In genomic region chr9:120842685-120843485, GRCh38 we compare ENCODE assay signal across 8 cellular contexts. TPM values are rescaled to one million over a fixed set of nuclear protein-coding genes. Genes with fewer than 3 reads are reported as not detected.
DNase-seq lines count a peak whose midpoint lies in the region; ATAC-seq and TF ChIP-seq lines count a peak whose summit lies in the region.

Gene PSMD5 (minus strand): TSS chr9:120842922. CDS start chr9:120842909, 13 bp downstream.

- DNase-seq in DMS 273 treated with DMSO at 0.1 percent for 48 hours (lab: John Stamatoyannopoulos, UW) = peak; percentile 94
- DNase-seq in Peyer's patch = peak; percentile 95 to 99 (median 97)
- DNase-seq in activated T-helper 1 cell treated with Interleukin-2 at 50 U/mL for 16 hours (ENCODE audit: low read depth) = peak; percentile 90
- peak; percentile 97 for DNase-seq in esophagus squamous epithelium (lab: John Stamatoyannopoulos, UW)
- DNase-seq in myocyte (ENCODE audit: low read depth) = peak; percentile 99
- peak; percentile 91 to 99 for DNase-seq in stimulated activated CD8-positive, alpha-beta memory T cell treated with anti-CD3 and anti-CD28 coated beads, Interleukin-7, amount 100 ng/mL, for 48 hours (ENCODE audit: extremely low read depth in 1 of 2, low read depth in 1 of 2)

- H3K4me3 ChIP-seq in Peyer's patch (peak within 1 kb of the TSS; percentile 77 to 84 (median 80)), esophagus squamous epithelium (peak within 1 kb of the TSS; percentile 72 to 93 (median 86))

- H3K36me3 ChIP-seq in Peyer's patch = peaks cover 0 to 3% (median 0%) of the 10 kb centered on the region in 3 donors
- peaks cover 0 to 47% (median 0%) of the 10 kb centered on the region in 3 donors for H3K36me3 ChIP-seq in esophagus squamous epithelium

- 0 to 1% methylated on average over 1 to 23 of the region's 62 CpGs for WGBS in esophagus squamous epithelium, 2 donors

- ATAC-seq in GM21529 (IDR thresholded peaks at IDR 0.05; ENCODE audit: unreplicated experiment) = peak; percentile 100

- H3K4me1 ChIP-seq in Peyer's patch (peaks cover 0 to 21% (median 3%) of the 10 kb centered on the region in 4 donors), esophagus squamous epithelium (peaks cover 7 to 67% (median 14%) of the 10 kb centered on the region in 3 donors)

- TF ChIP-seq RAD21 in Ishikawa (IDR thresholded peaks at IDR 0.05; ENCODE audit: low read depth) = no peak

- intact Hi-C loops in esophagus squamous epithelium (cut with DNase I) = no loop called here

- no peaks in the 10 kb centered on the region for H3K27me3 ChIP-seq in Peyer's patch
- H3K27me3 ChIP-seq in esophagus squamous epithelium = no peaks in the 10 kb centered on the region

- TF ChIP-seq EP300 in Ishikawa (IDR thresholded peaks at IDR 0.05; ENCODE audit: borderline replicate concordance) = no peak; the same call in 1 of the 2 replicates

- TF ChIP-seq POLR2A in Peyer's patch (IDR thresholded peaks at IDR 0.05) (peak; percentile 82 to 88), esophagus squamous epithelium (IDR thresholded peaks at IDR 0.05) (peak in 2 of 4 donors; percentile 81 to 87)

- peak in 2 of 6 experiments; percentile 2 to 11 for TF ChIP-seq CTCF in Peyer's patch (IDR thresholded peaks at IDR 0.05)
- peak in 1 of 6 experiments; percentile 18 for TF ChIP-seq CTCF in esophagus squamous epithelium (IDR thresholded peaks at IDR 0.05)

- H3K9me3 ChIP-seq in Peyer's patch (no peaks in the 10 kb centered on the region), esophagus squamous epithelium (no peaks in the 10 kb centered on the region)

- H3K27ac ChIP-seq in Peyer's patch (peak within 1 kb of the TSS; percentile 91 to 96 (median 94)), esophagus squamous epithelium (peak within 1 kb of the TSS; percentile 88 to 98 (median 96))

TF ChIP-seq in Ishikawa, 13 proteins besides CTCF, POLR2A, EP300 and RAD21:
- TF ChIP-seq MAX (IDR thresholded peaks at IDR 0.05) = peak; percentile 67
- TF ChIP-seq CEBPB (IDR thresholded peaks at IDR 0.05) = no peak
- TF ChIP-seq CREB1 (IDR thresholded peaks at IDR 0.05; ENCODE audit: low read depth) = peak; percentile 86
- no peak for TF ChIP-seq USF1 (IDR thresholded peaks at IDR 0.05)
- peak; percentile 99 for TF ChIP-seq TAF1 (IDR thresholded peaks at IDR 0.05; ENCODE audit: low read depth)
- 0 out of 2 replicates have a peak, but pooled peaks have one; percentile 7 for TF ChIP-seq EGR1 (IDR thresholded peaks at IDR 0.05)
- no peak for TF ChIP-seq REST (IDR thresholded peaks at IDR 0.05; ENCODE audit: low read depth)
- 0 out of 2 replicates have a peak, but pooled peaks have one; percentile 37 for TF ChIP-seq TCF12 (IDR thresholded peaks at IDR 0.05; ENCODE audit: low read depth)
- peak; percentile 79 for TF ChIP-seq NFIC (IDR thresholded peaks at IDR 0.05)
- peak; percentile 42; the same call in 1 of the 2 replicates for TF ChIP-seq FOXM1 (IDR thresholded peaks at IDR 0.05; ENCODE audit: borderline replicate concordance, low read depth)
- TF ChIP-seq TEAD4 (IDR thresholded peaks at IDR 0.05) = peak; percentile 53; the same call in 1 of the 2 replicates
- TF ChIP-seq YY1 (IDR thresholded peaks at IDR 0.05; ENCODE audit: low read depth) = peak; percentile 96
- TF ChIP-seq ZBTB7A (IDR thresholded peaks at IDR 0.05; ENCODE audit: low read depth) = 0 out of 2 replicates have a peak, but pooled peaks have one; percentile 20

RNA-seq across cellular contexts. Expression of gene PSMD5, which starts in this region (rescaled TPM):
- total RNA-seq in Peyer's patch (10 to 100 TPM; 23.8 to 46.2 (median 30.9) TPM), esophagus squamous epithelium (10 to 100 TPM; 21.4 to 35.3 (median 33.3) TPM), myocyte (29.6 and 34.8 TPM in 2 replicates)
- 17.3 TPM for polyA plus RNA-seq in myocyte (2012)

Comparison
In these comparisons a context has a peak if more than half of its experiments do, and no peak if none do; other contexts are left out.
1. Peak in every context shown above with its lines: DNase-seq, ATAC-seq, H3K4me3 ChIP-seq and H3K27ac ChIP-seq.